ENCODE assay signal across 31 cellular contexts in the genomic region with DNA sequence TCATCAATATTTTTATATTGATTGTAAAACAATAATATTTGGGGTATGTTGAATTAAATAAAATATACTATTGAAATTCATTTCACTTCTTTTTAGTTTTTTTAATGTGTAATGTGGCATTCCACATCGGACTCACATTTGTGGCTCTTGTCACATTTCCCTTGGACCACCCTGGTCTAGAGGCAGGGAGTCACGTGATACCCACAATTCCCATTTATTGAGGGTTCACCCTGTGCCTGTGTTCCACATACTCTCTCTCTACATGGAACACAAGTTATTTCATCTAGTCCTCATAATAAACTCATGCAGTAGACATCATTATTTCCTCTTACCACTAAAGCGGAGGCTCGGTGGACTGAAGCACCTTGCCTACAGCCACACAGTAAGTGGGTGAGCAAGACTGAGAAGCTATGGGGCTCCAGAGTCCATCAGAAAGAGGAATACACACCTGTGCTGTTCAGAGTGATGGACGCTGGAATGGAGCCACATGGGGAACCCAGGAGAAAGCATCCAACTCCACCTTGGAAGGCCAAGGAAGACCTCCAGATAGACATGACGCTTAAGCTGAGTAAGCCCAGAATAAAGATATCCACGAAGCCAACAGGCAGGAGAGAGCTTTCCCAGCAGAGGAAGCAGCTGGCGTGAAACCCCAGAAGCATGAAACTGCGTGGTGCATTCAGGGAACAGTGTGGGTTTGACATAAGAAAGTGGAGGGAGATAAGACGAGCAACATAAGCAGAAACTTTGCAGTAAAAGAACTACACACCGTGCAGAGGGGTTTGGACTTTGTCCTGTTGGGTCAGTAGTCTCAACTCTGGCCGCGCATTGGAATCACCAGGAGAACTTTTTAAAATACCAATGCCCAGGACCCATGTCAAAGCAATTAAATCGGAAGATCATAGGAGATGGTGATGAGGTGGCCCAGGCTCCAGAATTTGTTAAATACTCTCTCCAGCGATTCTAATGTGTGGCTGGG. TPM values are rescaled to one million over a fixed set of nuclear protein-coding genes. Genes with fewer than 3 reads are reported as not detected.
"Had no signal": no experiment of that assay in that cellular context is flagged by ENCODE, and none has a peak within 500 bp of the region (broad histone marks: within the 10 kb centered on the region; RNA-seq: fewer than 3 reads in every experiment).

No MANE protein-coding gene starts in this region.

- FAIRE-seq: colon, endometrium, islet of Langerhans, keratinocyte had no signal

- H3K27ac Mint-ChIP-seq: mesothelial cell of epicardium had no signal

- ATAC-seq: esophagus mucosa, gastrocnemius medialis, heart right ventricle, left cardiac atrium, left lung, left ventricle myocardium superior, mucosa of descending colon had no signal

- H3K36me3 Mint-ChIP-seq: mesothelial cell of epicardium, naive B cell had no signal

- H3K4me3 ChIP-seq: coronary artery, dorsolateral prefrontal cortex, gastrocnemius medialis, heart right ventricle, left lung, lower lobe of right lung, mucosa of descending colon had no signal

- DNase-seq: dermis blood vessel endothelial cell; dorsolateral prefrontal cortex; effector CD4-positive, alpha-beta T cell; effector memory CD4-positive, alpha-beta T cell; erythroblast; foreskin fibroblast; foreskin melanocyte; gastrocnemius medialis; glutamatergic neuron; heart right ventricle; hippocampal formation; left cardiac atrium; left lung; left ventricle myocardium superior; lower lobe of right lung; mucosa of descending colon had no signal

- H3K4me1 Mint-ChIP-seq: naive B cell had no signal

- H3K4me1 ChIP-seq: gastrocnemius medialis, heart right ventricle, left lung, lower lobe of right lung had no signal

- H3K36me3 ChIP-seq: gastrocnemius medialis, heart right ventricle, left lung, lower lobe of right lung had no signal

- H3K4me3 Mint-ChIP-seq: mesothelial cell of epicardium had no signal

- H3K9me3 Mint-ChIP-seq: naive B cell had no signal

- H3K27me3 ChIP-seq: gastrocnemius medialis, heart right ventricle, left lung had no signal

- H3K9me3 ChIP-seq: gastrocnemius medialis, heart right ventricle, left lung, lower lobe of right lung, mucosa of descending colon had no signal

- H3K27ac ChIP-seq: coronary artery, dorsolateral prefrontal cortex, epithelial cell of prostate, gastrocnemius medialis, heart right ventricle, left lung, lower lobe of right lung had no signal

RNA-seq across cellular contexts. Expression of gene UNC5CL, which starts 49.5 kb away (rescaled TPM):
- total RNA-seq: glomerular endothelial cell had no signal

RNA-seq across cellular contexts. Expression of gene TSPO2, which starts 52.8 kb away (rescaled TPM):
- total RNA-seq: dermis blood vessel endothelial cell, dorsolateral prefrontal cortex, esophagus mucosa, gastrocnemius medialis, glomerular endothelial cell, heart right ventricle, kidney epithelial cell, left cardiac atrium, left lung, left ventricle myocardium superior, lower leg skin, lower lobe of right lung, lung microvascular endothelial cell, mesenteric fat pad, mesothelial cell of epicardium, myocyte had no signal
- polyA plus RNA-seq: heart right ventricle, keratinocyte had no signal
